In genomic region chr11:68214173-68215086, GRCh38 we compare ENCODE assay signal across 8 cellular contexts. TPM values are rescaled to one million over a fixed set of nuclear protein-coding genes. Genes with fewer than 3 reads are reported as not detected.
A peak's percentile ranks its signal among the peaks of the same experiment; 100 is the strongest.
DNase-seq lines count a peak whose midpoint lies in the region; ATAC-seq and TF ChIP-seq lines count a peak whose summit lies in the region.

No MANE protein-coding gene starts in this region.

- intact Hi-C loops in PC-3 (cut with micrococcal nuclease) = loop anchor here (10.0 kb wide), 1 partner anchor 200 kb away; the partner anchor contains the start of gene ALDH3B1
- intact Hi-C loops in aorta (cut with DNase I) = loop anchor here (5.0 to 10.0 kb wide), 2 partner anchors 60 to 168 kb away; partner anchors contain the start of gene C11orf24 (in 1 of the 2)

- H3K27me3 ChIP-seq in PC-3 (ENCODE audit: low read length) (no peaks in the 10 kb centered on the region), ectodermal cell (ENCODE audit: control insufficient read depth, insufficient read depth, low read length, poor library complexity, severe bottlenecking) (no peaks in the 10 kb centered on the region), mucosa of stomach (ENCODE audit: control insufficient read depth, insufficient read depth, low read length) (no peaks in the 10 kb centered on the region), aorta (ENCODE audit: control insufficient read depth in 1 of 2, insufficient read depth in 2 of 2, low read length in 1 of 2) (no peaks in the 10 kb centered on the region)

- CTCF ChIA-PET in PC-3 (lab: Charles Lee) = no interaction called here

- peak overlapping the region; percentile 88 for H3K4me2 ChIP-seq in PC-3 (ENCODE audit: low read length)

- no peak for DNase-seq in activated CD4-positive, CD25-positive, alpha-beta regulatory T cell (lab: John Stamatoyannopoulos, UW)
- DNase-seq in PC-3 (no peak), aorta (peak; percentile 67 to 82), DMS114 treated with DMSO at 0.1 percent for 48 hours (lab: John Stamatoyannopoulos, UW; ENCODE audit: unreplicated experiment) (no peak), GM03348 (ENCODE audit: low spot score) (no peak)

- H3K4me3 ChIP-seq in PC-3 (ENCODE audit: low read length) = peak overlapping the region; percentile 79
- H3K4me3 ChIP-seq in ectodermal cell (ENCODE audit: insufficient read depth, low read depth, low read length) = peak overlapping the region; percentile 79
- peak overlapping the region; percentile 53 for H3K4me3 ChIP-seq in mucosa of stomach (ENCODE audit: low read length)
- H3K4me3 ChIP-seq in aorta (ENCODE audit: low read length in 2 of 2) = peak overlapping the region; percentile 88 to 91

- no peak for TF ChIP-seq CTCF in PC-3 (conservative IDR thresholded peaks at IDR 0.05; ENCODE audit: low read depth, low read length)

- TSS peak; percentile 62 for BruUV-seq in PC-3 (replicated peaks; lab: Mats Ljungman, UMichigan)

- WGBS in ectodermal cell, 2 experiments = 22% methylated on average over 58 of the region's 58 CpGs
- WGBS in aorta, 2 donors = 15 to 17% methylated on average over 45 to 58 of the region's 58 CpGs

- H3K79me2 ChIP-seq in PC-3 (ENCODE audit: low read length) = peaks cover 32% of the 10 kb centered on the region

- ATAC-seq in activated CD4-positive, CD25-positive, alpha-beta regulatory T cell treated with anti-CD3 and anti-CD28 coated beads, Interleukin-2, amount 50 U/mL, for 24 hours = peak; percentile 2 to 6
- ATAC-seq in PC-3 (peak; percentile 3), aorta (ENCODE audit: low FRiP score) (peak; percentile 24)

- no peaks in the 10 kb centered on the region for H3F3A ChIP-seq in PC-3 (ENCODE audit: low read length, unreplicated experiment)

- H3K9ac ChIP-seq in PC-3 (ENCODE audit: low read length) (peak overlapping the region; percentile 86), mucosa of stomach (ENCODE audit: low read length) (peak overlapping the region; percentile 94)

- H4K20me1 ChIP-seq in PC-3 (ENCODE audit: low read length) = peaks cover 28% of the 10 kb centered on the region

- peaks cover 14% of the 10 kb centered on the region for H3K4me1 ChIP-seq in PC-3 (ENCODE audit: insufficient read depth, low read length)
- H3K4me1 ChIP-seq in ectodermal cell (ENCODE audit: control insufficient read depth, insufficient read depth, low read length) = peaks cover 15% of the 10 kb centered on the region
- peaks cover 38% of the 10 kb centered on the region for H3K4me1 ChIP-seq in mucosa of stomach (ENCODE audit: control insufficient read depth, insufficient read depth, low read length)
- peaks cover 0 to 2% of the 10 kb centered on the region in 2 donors for H3K4me1 ChIP-seq in aorta (ENCODE audit: control insufficient read depth in 1 of 2, insufficient read depth in 2 of 2, low read length in 2 of 2)

- H3K27ac ChIP-seq in PC-3 (ENCODE audit: low read length) = peak overlapping the region; percentile 79
- peak overlapping the region; percentile 99 for H3K27ac ChIP-seq in ectodermal cell (ENCODE audit: insufficient read depth, low read depth, low read length, poor library complexity, severe bottlenecking)
- H3K27ac ChIP-seq in aorta (ENCODE audit: low read depth in 1 of 2, low read length in 2 of 2) = peak overlapping the region in 1 of 2 donors; percentile 69

- H3K36me3 ChIP-seq in PC-3 (ENCODE audit: low read depth, low read length) = no peaks in the 10 kb centered on the region
- H3K36me3 ChIP-seq in ectodermal cell (ENCODE audit: control insufficient read depth, insufficient read depth, low read length) = no peaks in the 10 kb centered on the region
- no peaks in the 10 kb centered on the region for H3K36me3 ChIP-seq in mucosa of stomach (ENCODE audit: control insufficient read depth, insufficient read depth, low read length)
- H3K36me3 ChIP-seq in aorta (ENCODE audit: control insufficient read depth in 1 of 2, insufficient read depth in 2 of 2, low read length in 1 of 2) = no peaks in the 10 kb centered on the region

- peak overlapping the region; percentile 95 for H2AFZ ChIP-seq in PC-3 (ENCODE audit: low read length)

- POLR2A ChIA-PET in PC-3 (lab: Charles Lee; ENCODE audit: unreplicated experiment) = no interaction called here

- H3K9me2 ChIP-seq in PC-3 (replicated peaks; ENCODE audit: low read length) = no peaks in the 10 kb centered on the region

- H3K9me3 ChIP-seq in PC-3 (ENCODE audit: low read length) (no peaks in the 10 kb centered on the region), ectodermal cell (ENCODE audit: control insufficient read depth, low read length) (no peaks in the 10 kb centered on the region), mucosa of stomach (ENCODE audit: control insufficient read depth, low read length) (no peaks in the 10 kb centered on the region), aorta (ENCODE audit: control insufficient read depth, low read length) (no peaks in the 10 kb centered on the region)

RNA-seq across cellular contexts. Expression of gene KMT5B, which starts 1.3 kb away (rescaled TPM):
- total RNA-seq in PC-3 (2014; rRNA removed) (17.5 and 19.0 TPM in 2 replicates), aorta (10 to 100 TPM; 39.9 to 49.6 TPM)
- polyA plus RNA-seq in ectodermal cell (2013, experiment 1 of 4) = 51.9 TPM
- 59.1 TPM for polyA plus RNA-seq in ectodermal cell (2013, experiment 2 of 4)
- 46.7 TPM for polyA plus RNA-seq in ectodermal cell (2013, experiment 3 of 4)
- 53.6 TPM for polyA plus RNA-seq in ectodermal cell (2013, experiment 4 of 4)
- polyA plus RNA-seq in aorta = 10 to 100 TPM; 24.4 to 27.9 TPM

RNA-seq across cellular contexts. Expression of gene C11orf24, which starts 57.3 kb away (rescaled TPM):
- total RNA-seq in PC-3 (2014; rRNA removed) (74.9 and 75.9 TPM in 2 replicates), aorta (10 to 100 TPM; 48.9 to 65.5 TPM)
- polyA plus RNA-seq in ectodermal cell (2013, experiment 1 of 4) = 33.8 TPM
- 29.3 TPM for polyA plus RNA-seq in ectodermal cell (2013, experiment 2 of 4)
- 27.8 TPM for polyA plus RNA-seq in ectodermal cell (2013, experiment 3 of 4)
- polyA plus RNA-seq in ectodermal cell (2013, experiment 4 of 4) = 28.5 TPM
- 10 to 100 TPM; 37.7 to 39.1 TPM for polyA plus RNA-seq in aorta

Comparison
In these comparisons a context has a peak if more than half of its experiments do, and no peak if none do; other contexts are left out.
1. DNase-seq: peak in aorta (2 of 2); none in activated CD4-positive, CD25-positive, alpha-beta regulatory T cell (0 of 4), PC-3 (single experiment), DMS114 treated with DMSO at 0.1 percent for 48 hours (single experiment) and GM03348 (single experiment).
2. Peak in every context shown above with its lines, with median percentiles within 50 percentile points of each other: ATAC-seq and H3K4me3 ChIP-seq.